ENCODE assay signal across 8 cellular contexts in the genomic region with DNA sequence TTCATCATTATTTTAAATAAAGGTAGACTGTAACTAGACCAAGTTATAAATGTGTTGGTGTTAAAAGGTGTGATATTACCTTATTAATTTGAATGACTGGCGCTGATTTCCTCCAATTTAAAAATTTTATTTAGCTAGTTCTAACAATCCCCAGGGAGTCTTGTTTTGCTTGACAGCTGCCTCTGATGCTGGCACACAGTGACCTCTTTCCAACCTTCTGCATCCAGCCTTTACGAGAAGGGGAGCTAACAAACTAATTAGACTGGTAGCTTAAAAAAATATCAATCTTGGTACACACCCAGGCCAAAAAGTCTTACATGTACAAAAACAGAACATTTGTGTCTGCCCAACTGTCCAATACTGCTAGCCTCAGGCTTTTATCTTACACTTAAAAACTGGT. TPM values are rescaled to one million over a fixed set of nuclear protein-coding genes. Genes with fewer than 3 reads are reported as not detected.
"Had no signal": no experiment of that assay in that cellular context is flagged by ENCODE, and none has a peak within 500 bp of the region (broad histone marks: within the 10 kb centered on the region; RNA-seq: fewer than 3 reads in every experiment).

No MANE protein-coding gene starts in this region.

- FAIRE-seq: H1, H54 had no signal

- H3K4me2 ChIP-seq: GM23338 had no signal

- H3K4me1 Mint-ChIP-seq: GM23338, H9 had no signal

- H3K4me3 ChIP-seq: GM23338 had no signal

- H3K27ac ChIP-seq: HL-60 had no signal

- H3K4me3 Mint-ChIP-seq: GM23338, H9 had no signal

- H2AFZ ChIP-seq: GM23338 had no signal

- ATAC-seq: GM23338 had no signal

- DNase-seq: H9, HCEC 1CT, IMR-90 had no signal

- H3K27ac Mint-ChIP-seq: GM23338, H9 had no signal

RNA-seq across cellular contexts. Expression of a gene that starts 51.8 kb away (rescaled TPM):
- total RNA-seq: HT1080 had no signal
